8 cellular contexts compared by ENCODE assay signal in genomic region chr13:99086149-99086868, GRCh38.
DNase-seq lines count a peak whose midpoint lies in the region; ATAC-seq and TF ChIP-seq lines count a peak whose summit lies in the region.

No MANE protein-coding gene starts in this region.

- H3F3A ChIP-seq in OCI-LY1 (ENCODE audit: insufficient read depth, low read length), result no peaks in the 10 kb centered on the region

- no peaks in the 10 kb centered on the region for H3K9me3 Mint-ChIP-seq in activated T-helper 17 cell treated with anti-CD3 and anti-CD28 coated beads, Interleukin-2, amount 50 U/mL, for 72 hours
- H3K9me3 Mint-ChIP-seq in neural crest cell, result no peaks in the 10 kb centered on the region

- H2AFZ ChIP-seq in OCI-LY1 (ENCODE audit: low read length), result no peak overlapping the region

- H3K27ac Mint-ChIP-seq in activated T-helper 17 cell treated with anti-CD3 and anti-CD28 coated beads, Interleukin-2, amount 50 U/mL, for 72 hours, result no peak overlapping the region
- H3K27ac Mint-ChIP-seq in neural crest cell (ENCODE audit: unreplicated experiment), result no peak overlapping the region

- no peaks in the 10 kb centered on the region for H3K27me3 ChIP-seq in A673 (replicated peaks; ENCODE audit: insufficient read depth, low read depth, low read length, poor library complexity)
- H3K27me3 ChIP-seq in OCI-LY1 (ENCODE audit: insufficient read depth, low read length), result peaks cover 9% of the 10 kb centered on the region; the same call in 1 of the 2 replicates
- no peaks in the 10 kb centered on the region for H3K27me3 ChIP-seq in suprapubic skin

- peak; percentile 47 for ATAC-seq in HG03064 (IDR thresholded peaks at IDR 0.05; ENCODE audit: low read depth, unreplicated experiment)
- peak; percentile 46 for ATAC-seq in activated T-helper 17 cell treated with anti-CD3 and anti-CD28 coated beads, Interleukin-2, amount 50 U/mL, for 72 hours (replicated peaks)

- no peaks in the 10 kb centered on the region for H3K79me2 ChIP-seq in OCI-LY1 (ENCODE audit: insufficient read depth, low read length)

- peaks cover 23% of the 10 kb centered on the region for H3K4me1 Mint-ChIP-seq in activated T-helper 17 cell treated with anti-CD3 and anti-CD28 coated beads, Interleukin-2, amount 50 U/mL, for 72 hours
- H3K4me1 Mint-ChIP-seq in neural crest cell, result peaks cover 14% of the 10 kb centered on the region

- peak; percentile 55 for DNase-seq in A673 (ENCODE audit: low spot score)
- DNase-seq in fibroblast of the aortic adventitia (ENCODE audit: low read depth), result peak; percentile 39
- DNase-seq in neural crest cell (ENCODE audit: low read depth, low spot score), result peak; percentile 41
- peak in 1 of 2 donors; percentile 66 for DNase-seq in suprapubic skin (ENCODE audit: low spot score in 2 of 2)

- H3K36me3 ChIP-seq in A673 (ENCODE audit: insufficient read depth, low read length, poor library complexity, severe bottlenecking), result no peaks in the 10 kb centered on the region
- no peaks in the 10 kb centered on the region for H3K36me3 ChIP-seq in OCI-LY1 (ENCODE audit: insufficient read depth, low read length)
- no peaks in the 10 kb centered on the region for H3K36me3 ChIP-seq in suprapubic skin

- CTCF ChIA-PET in A673 (lab: Charles Lee), result interaction anchor here (0.6 kb wide), 1 partner anchor 59 kb away, joined by 4 read pairs; no protein-coding TSS in a partner anchor

- no peaks in the 10 kb centered on the region for H3K9me2 ChIP-seq in OCI-LY1 (ENCODE audit: low read depth, low read length)

- peaks cover 7% of the 10 kb centered on the region for H3K36me3 Mint-ChIP-seq in activated T-helper 17 cell treated with anti-CD3 and anti-CD28 coated beads, Interleukin-2, amount 50 U/mL, for 72 hours (ENCODE audit: low read depth)
- no peaks in the 10 kb centered on the region for H3K36me3 Mint-ChIP-seq in neural crest cell (ENCODE audit: low read depth)

- H3K9ac ChIP-seq in OCI-LY1 (ENCODE audit: low read length), result peak overlapping the region; percentile 68

- H3K9me3 ChIP-seq in A673 (ENCODE audit: low read depth, low read length, poor library complexity, severe bottlenecking) (no peaks in the 10 kb centered on the region), OCI-LY1 (ENCODE audit: low read length) (no peaks in the 10 kb centered on the region), suprapubic skin (no peaks in the 10 kb centered on the region)

- TF ChIP-seq POLR2A in GM18526 (IDR thresholded peaks at IDR 0.05; ENCODE audit: extremely low read depth, insufficient read length) (peak; percentile 25), suprapubic skin (IDR thresholded peaks at IDR 0.05) (peak in 1 of 2 donors; percentile 53)

- 0% methylated on average over 26 of the region's 121 CpGs for WGBS in suprapubic skin

- peak overlapping the region; percentile 54 for H3K4me3 ChIP-seq in A673 (ENCODE audit: low read depth, low read length, poor library complexity, severe bottlenecking)
- peak overlapping the region; percentile 67 for H3K4me3 ChIP-seq in OCI-LY1 (ENCODE audit: low read depth, low read length, poor library complexity, severe bottlenecking)
- peak overlapping the region; percentile 79 for H3K4me3 ChIP-seq in fibroblast of the aortic adventitia (ENCODE audit: low read depth, low read length)
- peak overlapping the region; percentile 98 for H3K4me3 ChIP-seq in suprapubic skin

- H3K27ac ChIP-seq in A673 (ENCODE audit: low read depth, low read length, poor library complexity, severe bottlenecking) (no peak overlapping the region), OCI-LY1 (ENCODE audit: low read depth, low read length, poor library complexity, severe bottlenecking) (no peak overlapping the region), suprapubic skin (peak overlapping the region; percentile 93)

- peak overlapping the region; percentile 74 for H3K4me2 ChIP-seq in OCI-LY1 (ENCODE audit: low read length)

- peak overlapping the region; percentile 95 for H3K4me3 Mint-ChIP-seq in activated T-helper 17 cell treated with anti-CD3 and anti-CD28 coated beads, Interleukin-2, amount 50 U/mL, for 72 hours
- no peak overlapping the region for H3K4me3 Mint-ChIP-seq in neural crest cell

- no peaks in the 10 kb centered on the region for H3K27me3 Mint-ChIP-seq in activated T-helper 17 cell treated with anti-CD3 and anti-CD28 coated beads, Interleukin-2, amount 50 U/mL, for 72 hours
- peaks cover 50% of the 10 kb centered on the region for H3K27me3 Mint-ChIP-seq in neural crest cell (ENCODE audit: low read depth)

- intact Hi-C loops in A673 (cut with micrococcal nuclease; ENCODE audit: unreplicated experiment), result no loop called here

- no peak for TF ChIP-seq EP300 in suprapubic skin (IDR thresholded peaks at IDR 0.05)

- H3K4me1 ChIP-seq in A673 (ENCODE audit: insufficient read depth, low read length, poor library complexity, severe bottlenecking) (no peaks in the 10 kb centered on the region), OCI-LY1 (ENCODE audit: insufficient read depth, low read length, severe bottlenecking) (peaks cover 16% of the 10 kb centered on the region), suprapubic skin (peaks cover 32% of the 10 kb centered on the region)

- TF ChIP-seq CTCF in A673 (conservative IDR thresholded peaks at IDR 0.05; ENCODE audit: low read depth, low read length) (no peak), OCI-LY1 (IDR thresholded peaks at IDR 0.05; ENCODE audit: low read length) (no peak), fibroblast of the aortic adventitia (IDR thresholded peaks at IDR 0.05; ENCODE audit: insufficient read depth, low read length) (no peak), neural crest cell (conservative IDR thresholded peaks at IDR 0.05) (no peak), suprapubic skin (IDR thresholded peaks at IDR 0.05) (no peak)

- POLR2A ChIA-PET in A673 (lab: Charles Lee; ENCODE audit: low non-redundant PET), result no interaction called here

- BruUV-seq in A673 (replicated peaks; lab: Mats Ljungman, UMichigan), result no TSS peak

- no peaks in the 10 kb centered on the region for H4K20me1 ChIP-seq in OCI-LY1 (ENCODE audit: insufficient read depth, low read length)
